13 cellular contexts compared by ENCODE assay signal in the genomic region with DNA sequence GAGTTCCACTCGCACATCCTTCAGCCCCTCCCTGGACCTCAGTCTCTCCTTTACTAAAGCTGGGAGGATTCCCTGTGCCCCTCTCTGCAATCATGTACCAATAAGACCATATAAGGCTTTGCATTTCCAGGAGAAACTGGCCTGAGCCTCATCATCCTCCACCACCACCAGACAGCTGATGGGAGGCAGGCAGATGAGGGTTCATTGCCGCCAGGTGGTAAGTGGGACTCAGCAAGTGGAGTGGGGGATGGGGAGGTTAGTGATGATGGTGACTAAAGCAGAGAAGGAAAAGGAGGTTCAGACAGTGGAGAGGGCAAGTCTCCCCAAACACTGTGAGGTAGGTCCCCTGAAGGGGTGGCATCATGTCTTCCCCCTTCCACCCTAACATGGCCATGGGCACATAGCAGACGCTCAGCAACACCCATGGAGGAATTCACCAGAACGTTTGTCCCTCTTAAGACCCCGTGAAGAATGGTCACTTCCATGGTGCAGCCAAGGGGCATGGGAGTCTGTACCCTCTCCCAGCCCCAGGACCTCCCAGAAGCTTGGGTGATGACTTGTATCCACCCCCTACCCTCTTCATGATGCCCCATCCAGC. TPM values are rescaled to one million over a fixed set of nuclear protein-coding genes. Genes with fewer than 3 reads are reported as not detected.
DNase-seq lines count a peak whose midpoint lies in the region; ATAC-seq and TF ChIP-seq lines count a peak whose summit lies in the region.
"Had no signal": no experiment of that assay in that cellular context is flagged by ENCODE, and none has a peak within 500 bp of the region (broad histone marks: within the 10 kb centered on the region; RNA-seq: fewer than 3 reads in every experiment).

No MANE protein-coding gene starts in this region.

- peak overlapping the region; percentile 95 to 100 (median 99) for H3K4me2 ChIP-seq in BLaER1 treated with 17β-estradiol and CSF1 and Interleukin-3, amounts not matched to agents 10 nM and 100 nM

- H3K4me3 ChIP-seq in BLaER1 treated with 17β-estradiol and CSF1 and Interleukin-3, amounts not matched to agents 10 nM and 100 nM: no peak overlapping the region; a peak in 2 of 20 replicates
- H3K4me3 ChIP-seq in adrenal gland (no peak overlapping the region), ovary (no peak overlapping the region)

- no peaks in the 10 kb centered on the region for H3K27me3 ChIP-seq in BLaER1 treated with 17β-estradiol and CSF1 and Interleukin-3, amounts not matched to agents 10 nM and 100 nM
- H3K27me3 ChIP-seq in adrenal gland (no peaks in the 10 kb centered on the region), ovary (no peaks in the 10 kb centered on the region)

- peak overlapping the region in 9 of 11 experiments; percentile 69 to 100 (median 99); a peak in 17 of 22 replicates for H3K27ac ChIP-seq in BLaER1 treated with 17β-estradiol and CSF1 and Interleukin-3, amounts not matched to agents 10 nM and 100 nM
- H3K27ac ChIP-seq in adrenal gland: peak overlapping the region in 3 of 5 donors; percentile 68 to 90 (median 79)
- peak overlapping the region; percentile 53 to 80 for H3K27ac ChIP-seq in ovary

- peaks cover 0 to 2% (median 0%) of the 10 kb centered on the region in 11 experiments; a peak in 2 of 22 replicates for H3K36me3 ChIP-seq in BLaER1 treated with 17β-estradiol and CSF1 and Interleukin-3, amounts not matched to agents 10 nM and 100 nM
- no peaks in the 10 kb centered on the region for H3K36me3 ChIP-seq in adrenal gland (replicated peaks in 1 of 2)
- H3K36me3 ChIP-seq in ovary: no peaks in the 10 kb centered on the region

- CTCF ChIA-PET in Calu3 (lab: Charles Lee): interaction anchor here (0.8 to 2.6 kb wide), 3 partner anchors 11 to 145 kb away, joined by 3 to 25 read pairs (median 6); no protein-coding TSS in a partner anchor

- H3K36me3 Mint-ChIP-seq in Calu3 (ENCODE audit: insufficient read depth, unreplicated experiment): peaks cover 26% of the 10 kb centered on the region

- no TSS peak for BruUV-seq in Calu3 (replicated peaks; lab: Mats Ljungman, UMichigan)

- H3K4me3 Mint-ChIP-seq in Calu3 (ENCODE audit: low read depth, unreplicated experiment): no peak overlapping the region

- peaks cover 74 to 93% (median 89%) of the 10 kb centered on the region in 10 experiments for H3K4me1 ChIP-seq in BLaER1 treated with 17β-estradiol and CSF1 and Interleukin-3, amounts not matched to agents 10 nM and 100 nM
- peaks cover 29 to 54% of the 10 kb centered on the region in 2 donors for H3K4me1 ChIP-seq in adrenal gland (replicated peaks in 1 of 2)
- H3K4me1 ChIP-seq in ovary (ENCODE audit: insufficient read depth): peaks cover 29% of the 10 kb centered on the region

- H3K27ac Mint-ChIP-seq in Calu3 (ENCODE audit: unreplicated experiment): peak overlapping the region; percentile 88

- peaks cover 0 to 5% (median under 1%) of the 10 kb centered on the region in 11 experiments; a peak in 5 of 22 replicates for H4K20me1 ChIP-seq in BLaER1 treated with 17β-estradiol and CSF1 and Interleukin-3, amounts not matched to agents 10 nM and 100 nM

- intact Hi-C loops in Calu3 (cut with micrococcal nuclease; ENCODE audit: unreplicated experiment) (loop anchor here (10.0 kb wide), 1 partner anchor 188 kb away; the partner anchor contains the start of gene GAPDH), adrenal gland (cut with DNase I) (no loop called here), ovary (cut with DNase I) (no loop called here)

- no peaks in the 10 kb centered on the region for H3K27me3 Mint-ChIP-seq in Calu3 (ENCODE audit: unreplicated experiment)

- no peak for DNase-seq in Calu3
- peak in 2 of 7 donors; percentile 24 for DNase-seq in adrenal gland
- no peak for DNase-seq in ovary
- no peak for DNase-seq in stimulated activated naive CD4-positive, alpha-beta T cell (lab: John Stamatoyannopoulos, UW)
- DNase-seq in C1 segment of cervical spinal cord (lab: John Stamatoyannopoulos, UW): no peak
- DNase-seq: activated T-cell treated with anti-CD3 and anti-CD28 coated beads for 4 hours, DND-41, NCI-H1092 treated with DMSO at 0.1 percent for 48 hours, NCI-H748 treated with DMSO at 0.1 percent for 48 hours, T1000 had no signal

- TF ChIP-seq POLR2A in adrenal gland (IDR thresholded peaks at IDR 0.05): no peak
- no peak for TF ChIP-seq POLR2A in ovary (IDR thresholded peaks at IDR 0.05)

- ATAC-seq in HG03378 (IDR thresholded peaks at IDR 0.05; ENCODE audit: unreplicated experiment): no peak

- TF ChIP-seq CTCF in Calu3 (IDR thresholded peaks at IDR 0.05; ENCODE audit: unreplicated experiment) (no peak), adrenal gland (IDR thresholded peaks at IDR 0.05) (no peak), ovary (IDR thresholded peaks at IDR 0.05) (no peak)

- peaks cover 49% of the 10 kb centered on the region for H3K4me1 Mint-ChIP-seq in Calu3 (ENCODE audit: low read depth, unreplicated experiment)

- peak overlapping the region in 6 of 11 experiments; percentile 24 to 99 (median 40); a peak in 6 of 22 replicates for H3K9ac ChIP-seq in BLaER1 treated with 17β-estradiol and CSF1 and Interleukin-3, amounts not matched to agents 10 nM and 100 nM

- peaks cover 3% of the 10 kb centered on the region for H3K9me3 Mint-ChIP-seq in Calu3 (ENCODE audit: low read depth, unreplicated experiment)

- no peak for TF ChIP-seq EP300 in ovary (IDR thresholded peaks at IDR 0.05)

- 81 to 100% (median 89%) methylated on average over 2 to 5 of the region's 5 CpGs for WGBS in adrenal gland, 4 donors
- WGBS in ovary, 3 donors: 73 to 76% (median 76%) methylated on average over 5 of the region's 5 CpGs

- no peaks in the 10 kb centered on the region for H3K9me3 ChIP-seq in BLaER1 treated with 17β-estradiol and CSF1 and Interleukin-3, amounts not matched to agents 10 nM and 100 nM (replicated peaks in 1 of 11)
- H3K9me3 ChIP-seq in adrenal gland (replicated peaks in 1 of 3) (no peaks in the 10 kb centered on the region), ovary (no peaks in the 10 kb centered on the region)

RNA-seq across cellular contexts. Expression of gene TNFRSF1A, which starts 4.5 kb away (rescaled TPM):
- 76.7 and 79.3 TPM in 2 replicates for total RNA-seq in Calu3 (2022)
- 100 to 1,000 TPM; 181 to 386 (median 262) TPM for total RNA-seq in adrenal gland
- polyA plus RNA-seq in adrenal gland: 100 to 1,000 TPM in 2 of 3 donors, 10 to 100 TPM in 1; 91.8 to 167 (median 160) TPM
- 100 to 1,000 TPM; 116 to 274 (median 179) TPM for total RNA-seq in ovary
- 100 to 1,000 TPM in 1 of 2 donors, 10 to 100 TPM in 1; 92.8 to 230 TPM for polyA plus RNA-seq in ovary

RNA-seq across cellular contexts. Expression of gene SCNN1A, which starts 29.0 kb away (rescaled TPM):
- total RNA-seq in Calu3 (2022) (36.5 and 53.5 TPM in 2 replicates), adrenal gland (10 to 100 TPM in 7 of 8 donors, 1 to 10 TPM in 1; 7.6 to 38.0 (median 17.3) TPM), ovary (100 to 1,000 TPM in 1 of 7 donors, 10 to 100 TPM in 4, 1 to 10 TPM in 2; 3.3 to 141 (median 17.0) TPM)
- polyA plus RNA-seq in adrenal gland (1 to 10 TPM; 4.3 to 5.3 (median 5.1) TPM), ovary (1 to 10 TPM; 1.2 to 1.6 TPM)
- total RNA-seq: temporal lobe had no signal

RNA-seq across cellular contexts. Expression of gene PLEKHG6, which starts 35.9 kb away (rescaled TPM):
- total RNA-seq in Calu3 (2022) (25.1 and 32.3 TPM in 2 replicates), adrenal gland (1 to 10 TPM in 2 of 8 donors, under 1 TPM in 5, not detected in 1; 0.23 to 1.9 (median 0.51) TPM), ovary (1 to 10 TPM in 1 of 7 donors, under 1 TPM in 5, not detected in 1; 0.17 to 1.7 (median 0.51) TPM)
- polyA plus RNA-seq in adrenal gland (1 to 10 TPM in 1 of 3 donors, under 1 TPM in 1, not detected in 1; 0.32 to 5.8 TPM), ovary (under 1 TPM in 1 of 2 donors, not detected in 1; 0.13 TPM)
- total RNA-seq: temporal lobe had no signal

RNA-seq across cellular contexts. Expression of gene LTBR, which starts 37.6 kb away (rescaled TPM):
- total RNA-seq in Calu3 (2022): 165 and 167 TPM in 2 replicates
- total RNA-seq in adrenal gland: 100 to 1,000 TPM; 108 to 295 (median 174) TPM
- polyA plus RNA-seq in adrenal gland: 100 to 1,000 TPM in 2 of 3 donors, 10 to 100 TPM in 1; 71.0 to 165 (median 119) TPM
- 100 to 1,000 TPM in 3 of 7 donors, 10 to 100 TPM in 4; 55.8 to 131 (median 92.6) TPM for total RNA-seq in ovary
- 10 to 100 TPM; 21.9 to 65.7 TPM for polyA plus RNA-seq in ovary
